Comparison of ENCODE assay signal across 15 cellular contexts in the genomic region with DNA sequence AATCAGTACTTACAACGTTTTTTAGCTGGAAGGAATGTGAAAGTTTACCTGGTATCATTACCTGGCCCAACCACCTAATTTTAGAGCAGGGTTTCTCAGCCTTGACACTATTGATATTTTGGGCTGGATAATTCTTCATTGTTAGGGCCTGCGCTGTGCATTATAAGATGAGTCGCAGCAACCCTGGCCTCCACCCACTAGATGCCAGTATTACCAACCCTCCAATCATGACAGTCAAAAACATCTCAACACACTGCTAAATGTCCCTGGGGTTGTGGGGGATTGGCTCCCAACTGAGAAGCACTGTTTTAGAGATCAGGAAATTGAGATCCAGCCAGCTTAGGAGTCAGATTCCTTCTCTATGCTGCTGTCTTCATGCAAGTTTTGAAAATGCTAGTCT.
DNase-seq lines count a peak whose midpoint lies in the region; ATAC-seq, FAIRE-seq and TF ChIP-seq lines count a peak whose summit lies in the region.
"Had no signal": no experiment of that assay in that cellular context is flagged by ENCODE, and none has a peak within 500 bp of the region (broad histone marks: within the 10 kb centered on the region; RNA-seq: fewer than 3 reads in every experiment).

No MANE protein-coding gene starts in this region.

- no peaks in the 10 kb centered on the region for H3K36me3 ChIP-seq in DND-41 (ENCODE audit: insufficient read depth, low read length)
- no peaks in the 10 kb centered on the region for H3K36me3 ChIP-seq in H1 (ENCODE audit: control insufficient read depth in 2 of 4, insufficient read depth in 4 of 4, low read length in 3 of 4)
- no peaks in the 10 kb centered on the region for H3K36me3 ChIP-seq in trophoblast cell (ENCODE audit: control insufficient read depth in 1 of 2, insufficient read depth in 2 of 2, low read length in 2 of 2)
- H3K36me3 ChIP-seq: HAP-1 had no signal

- peak; percentile 7 for TF ChIP-seq CTCF in DND-41 (IDR thresholded peaks at IDR 0.05; ENCODE audit: borderline replicate concordance, extremely low read depth, low read length, poor library complexity, severe bottlenecking)
- TF ChIP-seq CTCF in H1 (IDR thresholded peaks at IDR 0.05; ENCODE audit: control extremely low read depth in 1 of 3, insufficient read depth in 1 of 3, low read depth in 1 of 3, low read length in 3 of 3) = peak; percentile 9 to 34 (median 10); a peak in 2 of 4 replicates
- no peak for TF ChIP-seq CTCF in foreskin fibroblast (IDR thresholded peaks at IDR 0.05; ENCODE audit: low read depth, low read length)

- no peak for FAIRE-seq in H1 (lab: Jason Lieb, UNC)
- FAIRE-seq: A204.1, GM18507 had no signal

- CTCF ChIA-PET in H1 (lab: Charles Lee; ENCODE audit: partially characterized antibody) = interaction anchor here (1.0 to 1.6 kb wide), 2 partner anchors 8 to 281 kb away, joined by 3 to 4 read pairs; no protein-coding TSS in a partner anchor

- H4K20me1 ChIP-seq in DND-41 (ENCODE audit: insufficient read depth, low read length) = no peaks in the 10 kb centered on the region
- no peaks in the 10 kb centered on the region for H4K20me1 ChIP-seq in H1 (replicated peaks in 1 of 2; ENCODE audit: control insufficient read depth in 1 of 2, insufficient read depth in 2 of 2, low read length in 2 of 2)

- H3K14ac ChIP-seq in H1 (ENCODE audit: insufficient read length) (no peak overlapping the region), trophoblast cell (ENCODE audit: low read length) (no peak overlapping the region)

- H3K9me3 ChIP-seq in DND-41 (ENCODE audit: insufficient read depth, low read length, severe bottlenecking) (no peaks in the 10 kb centered on the region), H1 (ENCODE audit: insufficient read depth in 2 of 2, low read depth in 1 of 2, low read length in 1 of 2) (no peaks in the 10 kb centered on the region), trophoblast cell (ENCODE audit: insufficient read depth, low read depth, low read length) (no peaks in the 10 kb centered on the region)
- H3K9me3 ChIP-seq: HAP-1 had no signal

- no peak overlapping the region for H3K9ac ChIP-seq in DND-41 (ENCODE audit: low read depth, low read length)
- H3K9ac ChIP-seq in H1 (replicated peaks in 1 of 4; ENCODE audit: extremely low read depth in 1 of 4, low read depth in 3 of 4, low read length in 3 of 4) = no peak overlapping the region
- H3K9ac ChIP-seq in trophoblast cell (ENCODE audit: low read length) = no peak overlapping the region
- H3K9ac ChIP-seq: GM23248 had no signal

- H3K56ac ChIP-seq in H1 (replicated peaks; ENCODE audit: insufficient read length, low read depth, low read length) = no peak overlapping the region

- WGBS in H1 (ENCODE audit: extremely low coverage in 1 of 2, insufficient coverage in 1 of 2, insufficient read length in 1 of 2, insufficient replicate concordance in 2 of 2, low coverage in 1 of 2, low lambda C conversion rate in 2 of 2, missing lambda C conversion rate in 1 of 2), 2 experiments = 92% methylated on average over 3 of the region's 3 CpGs; no CpG with 5 or more reads in 1 of the 2 experiments
- no CpG with 5 or more reads among the region's 3 CpGs for WGBS in trophoblast cell (ENCODE audit: extremely low coverage, insufficient coverage, insufficient read length)

- H3K23me2 ChIP-seq in H1 (ENCODE audit: low read depth, low read length) = no peaks in the 10 kb centered on the region

- no peak overlapping the region for H2BK5ac ChIP-seq in H1 (ENCODE audit: low read depth, low read length)
- H2BK5ac ChIP-seq in trophoblast cell (ENCODE audit: low read depth, low read length, poor library complexity) = no peak overlapping the region

- no peak overlapping the region for H2BK15ac ChIP-seq in H1 (ENCODE audit: low read length)

- TF ChIP-seq RAD21 in H1 (IDR thresholded peaks at IDR 0.05 in 1 of 2, conservative IDR thresholded peaks at IDR 0.05 in 1 of 2; ENCODE audit: low read depth in 2 of 2, low read length in 2 of 2) = peak; percentile 22 to 49; a peak in 3 of 4 replicates

- no peak overlapping the region for H4K8ac ChIP-seq in H1 (ENCODE audit: extremely low read depth, insufficient read depth, low read length)
- H4K8ac ChIP-seq in trophoblast cell (ENCODE audit: low read depth, low read length) = no peak overlapping the region

- POLR2A ChIA-PET in H1 (lab: Charles Lee; ENCODE audit: partially characterized antibody) = no interaction called here

- H2BK20ac ChIP-seq in H1 (ENCODE audit: low read length) = no peak overlapping the region

- H4K12ac ChIP-seq in trophoblast cell (ENCODE audit: low read depth, low read length) = no peak overlapping the region

- H2AFZ ChIP-seq in DND-41 (ENCODE audit: low read depth, low read length) = no peak overlapping the region
- H2AFZ ChIP-seq in H1 (ENCODE audit: low read length) = no peak overlapping the region
- H2AFZ ChIP-seq in trophoblast cell (ENCODE audit: insufficient read depth, low read length, poor library complexity) = no peak overlapping the region
- H2AFZ ChIP-seq: GM23248 had no signal

- H3K79me2 ChIP-seq in DND-41 (ENCODE audit: insufficient read depth, low read length) (no peaks in the 10 kb centered on the region), H1 (ENCODE audit: control insufficient read depth in 1 of 2, insufficient read depth in 2 of 2, low read length in 2 of 2) (no peaks in the 10 kb centered on the region), trophoblast cell (ENCODE audit: control insufficient read depth, insufficient read depth, low read length, poor library complexity) (peaks cover 4% of the 10 kb centered on the region)

- ATAC-seq in DND-41 (ENCODE audit: insufficient read depth, low read depth) (no peak), GM21723 (IDR thresholded peaks at IDR 0.05; ENCODE audit: unreplicated experiment) (no peak)
- ATAC-seq: CD8-positive, alpha-beta T cell had no signal

- H4K5ac ChIP-seq in H1 (ENCODE audit: insufficient read length, low read depth, low read length) = no peak overlapping the region

- H3K4me3 ChIP-seq in DND-41 (ENCODE audit: low read depth in 1 of 2, low read length in 2 of 2) (no peak overlapping the region), H1 (ENCODE audit: extremely low read depth in 1 of 4, insufficient read depth in 2 of 4, low read depth in 3 of 4, low read length in 4 of 4) (no peak overlapping the region), trophoblast cell (ENCODE audit: low read depth, low read length) (no peak overlapping the region), foreskin fibroblast (ENCODE audit: low read depth in 1 of 2, low read length in 2 of 2) (no peak overlapping the region)
- H3K4me3 ChIP-seq: GM23248, HAP-1 had no signal

- no peak overlapping the region for H3K23ac ChIP-seq in H1 (ENCODE audit: insufficient read length)
- no peak overlapping the region for H3K23ac ChIP-seq in trophoblast cell (ENCODE audit: low read length)

- H2AK5ac ChIP-seq in H1 (ENCODE audit: low read depth, low read length) (no peak overlapping the region), trophoblast cell (ENCODE audit: low read length) (no peak overlapping the region)

- H3K4me2 ChIP-seq in DND-41 (ENCODE audit: insufficient read depth, low read length) (no peak overlapping the region), H1 (ENCODE audit: insufficient read depth in 1 of 2, low read depth in 2 of 2, low read length in 2 of 2) (no peak overlapping the region), trophoblast cell (ENCODE audit: low read length) (no peak overlapping the region)

- DNase-seq in DND-41 (no peak), NCI-H69 (lab: John Stamatoyannopoulos, UW) (peak; percentile 21), H1 (ENCODE audit: low read depth in 1 of 2, low spot score in 2 of 2) (no peak), trophoblast cell (no peak), foreskin fibroblast (no peak), AG08396 (ENCODE audit: low spot score) (no peak)
- DNase-seq: CD8-positive, alpha-beta T cell; COR-L47; DMS153; GM23248; IMR-90 had no signal

- H3K79me1 ChIP-seq in H1 (ENCODE audit: low read depth, low read length) (no peaks in the 10 kb centered on the region), trophoblast cell (ENCODE audit: low read length) (peaks cover 34% of the 10 kb centered on the region)

- H3K18ac ChIP-seq in H1 (ENCODE audit: extremely low read depth, low read length) (no peak overlapping the region), trophoblast cell (ENCODE audit: low read length) (no peak overlapping the region)

- TF ChIP-seq POLR2A in H1 (IDR thresholded peaks at IDR 0.05; ENCODE audit: control extremely low read depth in 1 of 2, low read depth in 2 of 2, low read length in 2 of 2) = no peak

- H3K27me3 ChIP-seq in DND-41 (ENCODE audit: insufficient read depth, low read length, poor library complexity) (no peaks in the 10 kb centered on the region), H1 (replicated peaks in 1 of 4; ENCODE audit: control insufficient read depth in 3 of 4, extremely low read depth in 1 of 4, insufficient read depth in 3 of 4, low read length in 3 of 4) (no peaks in the 10 kb centered on the region), trophoblast cell (ENCODE audit: insufficient read depth, low read length) (no peaks in the 10 kb centered on the region)

- no peak for TF ChIP-seq EP300 in H1 (IDR thresholded peaks at IDR 0.05; ENCODE audit: borderline replicate concordance in 1 of 2, low read depth in 2 of 2, low read length in 2 of 2)

- H3K4me1 ChIP-seq in DND-41 (ENCODE audit: insufficient read depth, low read length) (no peaks in the 10 kb centered on the region), H1 (replicated peaks in 1 of 4; ENCODE audit: control insufficient read depth in 3 of 4, insufficient read depth in 4 of 4, low read length in 3 of 4) (peaks cover 0 to 2% (median 0%) of the 10 kb centered on the region in 4 experiments; a peak in 2 of 7 replicates), trophoblast cell (ENCODE audit: control insufficient read depth in 1 of 2, insufficient read depth in 2 of 2, low read length in 2 of 2) (peaks cover 15 to 25% of the 10 kb centered on the region in 2 experiments)

- H2BK12ac ChIP-seq in H1 (ENCODE audit: low read depth, low read length) = no peak overlapping the region
- H2BK12ac ChIP-seq in trophoblast cell (ENCODE audit: low read length) = peak overlapping the region; percentile 1

- H3K4ac ChIP-seq in H1 (replicated peaks; ENCODE audit: insufficient read length, low read depth, low read length) = no peak overlapping the region
- H3K4ac ChIP-seq in trophoblast cell (ENCODE audit: low read depth, low read length) = no peak overlapping the region

- H4K91ac ChIP-seq in H1 (replicated peaks; ENCODE audit: insufficient read length, low read length) = no peak overlapping the region
- H4K91ac ChIP-seq in trophoblast cell (ENCODE audit: low read depth, low read length) = peak overlapping the region; percentile 11

- H3K27ac ChIP-seq in DND-41 (ENCODE audit: low read length) = no peak overlapping the region
- no peak overlapping the region for H3K27ac ChIP-seq in H1 (ENCODE audit: low read depth, low read length)
- H3K27ac ChIP-seq in trophoblast cell (ENCODE audit: low read depth, low read length) = no peak overlapping the region
- H3K27ac ChIP-seq: GM23248 had no signal

- H2BK120ac ChIP-seq in H1 (replicated peaks; ENCODE audit: low read depth, low read length) (no peak overlapping the region), trophoblast cell (ENCODE audit: insufficient read depth, low read length, poor library complexity) (peak overlapping the region; percentile 6)

TF ChIP-seq in H1, 55 proteins besides CTCF, POLR2A, EP300 and RAD21 (continues in another document):
- TF ChIP-seq BCL11A (IDR thresholded peaks at IDR 0.05; ENCODE audit: low read depth in 2 of 2, low read length in 2 of 2) (no peak), CBX8 (IDR thresholded peaks at IDR 0.05; ENCODE audit: borderline replicate concordance, low read depth, low read length) (no peak)
